Comparison of ENCODE assay signal across 31 cellular contexts in genomic region chr13:32617112-32617511, GRCh38.
"Had no signal": no experiment of that assay in that cellular context is flagged by ENCODE, and none has a peak within 500 bp of the region (broad histone marks: within the 10 kb centered on the region; RNA-seq: fewer than 3 reads in every experiment).

No MANE protein-coding gene starts in this region.

- H3K27me3 ChIP-seq: ascending aorta, cardiac muscle cell had no signal

- H3K27ac ChIP-seq: ascending aorta, cardiac muscle cell, KMS-11 had no signal

- ATAC-seq: activated CD4-positive, alpha-beta T cell treated with anti-CD3 and anti-CD28 coated beads for 36 hours; activated CD4-positive, CD25-positive, alpha-beta regulatory T cell treated with anti-CD3 and anti-CD28 coated beads, Interleukin-2, amount 50 U/mL, for 24 hours; activated CD8-positive, alpha-beta T cell treated with anti-CD3 and anti-CD28 coated beads, Interleukin-2, amount 10 ng/mL, durations not matched to agents 7 days and 5 days; WTC11 had no signal

- H3K4me3 ChIP-seq: ascending aorta, cardiac muscle cell had no signal

- H3K4me3 Mint-ChIP-seq: activated CD4-positive, alpha-beta T cell treated with anti-CD3 and anti-CD28 coated beads for 36 hours; activated CD4-positive, alpha-beta T cell treated with anti-CD3 and anti-CD28 coated beads, Interleukin-2, amount 10 ng/mL, durations not matched to agents 7 days and 5 days; activated CD8-positive, alpha-beta T cell treated with anti-CD3 and anti-CD28 coated beads, Interleukin-2, amount 10 ng/mL, durations not matched to agents 7 days and 5 days; activated naive CD4-positive, alpha-beta T cell treated with anti-CD3 and anti-CD28 coated beads, Interleukin-2, amount 50 U/mL, for 24 hours; activated naive CD8-positive, alpha-beta T cell treated with anti-CD3 and anti-CD28 coated beads, Interleukin-2, amount 10 ng/mL, durations not matched to agents 7 days and 5 days; activated T-cell treated with anti-CD3 and anti-CD28 coated beads, Interleukin-2, amount 50 U/mL, for 24 hours; central memory CD8-positive, alpha-beta T cell; WTC11 had no signal

- H3K27me3 Mint-ChIP-seq: activated CD4-positive, alpha-beta T cell treated with anti-CD3 and anti-CD28 coated beads for 36 hours; activated CD4-positive, alpha-beta T cell treated with anti-CD3 and anti-CD28 coated beads, Interleukin-2, amount 10 ng/mL, durations not matched to agents 7 days and 5 days; activated naive CD4-positive, alpha-beta T cell treated with anti-CD3 and anti-CD28 coated beads, Interleukin-2, amount 50 U/mL, for 24 hours; activated naive CD8-positive, alpha-beta T cell treated with anti-CD3 and anti-CD28 coated beads, Interleukin-2, amount 10 ng/mL, durations not matched to agents 7 days and 5 days; activated T-cell treated with anti-CD3 and anti-CD28 coated beads, Interleukin-2, amount 50 U/mL, for 24 hours; central memory CD8-positive, alpha-beta T cell had no signal

- H3K4me1 ChIP-seq: ascending aorta had no signal

- H3K9me3 Mint-ChIP-seq: central memory CD8-positive, alpha-beta T cell had no signal

- H3K36me3 ChIP-seq: ascending aorta, cardiac muscle cell had no signal

- H3K27ac Mint-ChIP-seq: activated CD4-positive, alpha-beta T cell treated with anti-CD3 and anti-CD28 coated beads for 36 hours; activated CD4-positive, alpha-beta T cell treated with anti-CD3 and anti-CD28 coated beads, Interleukin-2, amount 10 ng/mL, durations not matched to agents 7 days and 5 days; activated CD8-positive, alpha-beta T cell treated with anti-CD3 and anti-CD28 coated beads, Interleukin-2, amount 10 ng/mL, durations not matched to agents 7 days and 5 days; activated naive CD4-positive, alpha-beta T cell treated with anti-CD3 and anti-CD28 coated beads, Interleukin-2, amount 50 U/mL, for 24 hours; activated naive CD8-positive, alpha-beta T cell treated with anti-CD3 and anti-CD28 coated beads, Interleukin-2, amount 10 ng/mL, durations not matched to agents 7 days and 5 days; activated T-cell treated with anti-CD3 and anti-CD28 coated beads, Interleukin-2, amount 50 U/mL, for 24 hours; activated T-helper 2 cell treated with anti-CD3 and anti-CD28 coated beads, Interferon-gamma antibody, Interleukin-2, Interleukin-4, amounts not matched to agents 10 μg/mL and 5 μg/mL and 100 μg/mL, durations not matched to agents 14 hours and 24 hours and 36 hours had no signal

- DNase-seq: activated CD4-positive, alpha-beta T cell treated with anti-CD3 and anti-CD28 coated beads for 36 hours; activated CD4-positive, alpha-beta T cell treated with anti-CD3 and anti-CD28 coated beads, Interleukin-2, amount 10 ng/mL, durations not matched to agents 7 days and 5 days; activated CD4-positive, alpha-beta T cell treated with anti-CD3 and anti-CD28 coated beads, Interleukin-2, amount 50 U/mL, for 48 hours; activated CD8-positive, alpha-beta T cell treated with anti-CD3 and anti-CD28 coated beads, Interleukin-2, amount 10 ng/mL, durations not matched to agents 7 days and 5 days; activated gamma-delta T cell; activated naive CD4-positive, alpha-beta T cell treated with Interleukin-2 at 50 U/mL for 16 hours; activated naive CD8-positive, alpha-beta T cell treated with anti-CD3 and anti-CD28 coated beads, Interleukin-2, amount 10 ng/mL, durations not matched to agents 7 days and 5 days; activated T-cell treated with anti-CD3 and anti-CD28 coated beads, Interleukin-2, amount 50 U/mL, for 24 hours; amygdala; MM.1S; NCI-H1092; NCI-H146; NCI-H1930; NCI-H2081 treated with DMSO at 0.1 percent for 48 hours; NCI-H226; NCI-H446 treated with DMSO at 0.1 percent for 48 hours; NCI-H524; NCI-H69; Right ventricle myocardium superior; SW 1271; T-helper 1 cell; T-helper 2 cell; T-helper 9 cell had no signal
